ENCODE assay signal across 8 cellular contexts in the genomic region with DNA sequence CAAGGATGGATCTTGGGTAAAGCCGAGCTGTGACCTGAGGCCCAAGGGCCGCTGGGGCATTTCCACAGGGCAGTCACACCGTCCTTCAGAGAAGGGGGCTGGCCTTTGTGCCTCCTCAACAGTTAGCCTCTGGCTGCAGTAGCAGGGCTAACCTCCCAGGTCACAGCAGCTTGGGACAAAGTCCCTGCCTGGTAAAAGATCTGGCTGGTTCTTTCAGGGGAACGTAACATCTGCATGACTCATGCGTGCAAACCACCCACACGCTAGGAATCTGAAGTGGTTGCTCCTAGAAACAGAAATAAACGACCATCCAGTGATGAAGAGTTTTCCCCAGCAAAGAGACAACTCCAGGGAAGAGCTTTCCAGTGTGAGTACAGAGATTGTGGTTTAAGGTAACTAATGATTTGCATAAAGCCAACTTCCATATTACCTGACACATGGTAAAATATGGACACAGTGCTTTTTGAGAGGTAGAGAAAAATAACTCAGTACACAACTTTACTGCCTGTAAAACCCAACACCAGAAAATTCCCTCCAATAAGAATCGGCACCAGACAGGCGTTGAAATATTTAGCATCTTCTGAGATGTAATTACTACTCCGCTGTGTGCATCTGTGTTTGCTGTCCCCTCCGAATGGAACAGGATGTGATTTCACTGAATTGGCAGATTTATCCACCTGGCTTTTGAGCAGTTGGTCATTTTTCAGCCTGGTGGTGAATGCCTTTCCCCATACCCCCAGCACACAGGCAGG.
DNase-seq lines count a peak whose midpoint lies in the region; ATAC-seq, FAIRE-seq and TF ChIP-seq lines count a peak whose summit lies in the region.

No MANE protein-coding gene starts in this region.

- intact Hi-C loops in Caco-2 (cut with micrococcal nuclease; ENCODE audit: unreplicated experiment) = loop anchor here (1.0 kb wide), 2 partner anchors 14 to 38 kb away; no protein-coding TSS in a partner anchor
- intact Hi-C loops in heart right ventricle (cut with DNase I) = no loop called here

- CTCF ChIA-PET in Caco-2 (lab: Charles Lee) = no interaction called here
- CTCF ChIA-PET in WTC11 (lab: Charles Lee) = no interaction called here

- POLR2A ChIA-PET in Caco-2 (lab: Charles Lee) = no interaction called here
- POLR2A ChIA-PET in WTC11 (lab: Charles Lee) = no interaction called here

- H3K27ac Mint-ChIP-seq in Caco-2 (ENCODE audit: unreplicated experiment) = peak overlapping the region; percentile 84
- H3K27ac Mint-ChIP-seq in WTC11 = no peak overlapping the region

- TF ChIP-seq CTCF in Caco-2 (IDR thresholded peaks at IDR 0.05; ENCODE audit: insufficient read depth in 1 of 2, low read depth in 1 of 2, low read length in 1 of 2, severe bottlenecking in 1 of 2, unreplicated experiment in 1 of 2) (no peak), WTC11 (IDR thresholded peaks at IDR 0.05) (no peak), heart right ventricle (IDR thresholded peaks at IDR 0.05) (no peak)

- H3K27me3 ChIP-seq in Caco-2 (replicated peaks; ENCODE audit: control insufficient read depth, insufficient read depth, low read length) (no peaks in the 10 kb centered on the region), HUES48 (ENCODE audit: control insufficient read depth, insufficient read depth, low read length) (no peaks in the 10 kb centered on the region), heart right ventricle (no peaks in the 10 kb centered on the region), small intestine (ENCODE audit: control insufficient read depth in 2 of 2, insufficient read depth in 2 of 2, low read length in 2 of 2) (no peaks in the 10 kb centered on the region)

- DNase-seq in Caco-2 (peak; percentile 86 to 93), WTC11 (ENCODE audit: low spot score) (no peak), heart right ventricle (peak in 1 of 2 donors; percentile 31), small intestine (peak; percentile 93), NCI-H1694 (lab: John Stamatoyannopoulos, UW) (no peak), activated gamma-delta T cell (lab: John Stamatoyannopoulos, UW) (no peak), RPMI8226 (no peak)

- no peaks in the 10 kb centered on the region for H3K9me3 ChIP-seq in Caco-2
- no peaks in the 10 kb centered on the region for H3K9me3 ChIP-seq in HUES48 (ENCODE audit: control insufficient read depth, insufficient read depth, low read length)
- H3K9me3 ChIP-seq in heart right ventricle = peaks cover 0 to 2% (median 0%) of the 10 kb centered on the region in 11 donors
- no peaks in the 10 kb centered on the region for H3K9me3 ChIP-seq in small intestine (ENCODE audit: control insufficient read depth, low read depth)

- H3K4me1 Mint-ChIP-seq in Caco-2 (ENCODE audit: low read depth, unreplicated experiment) (peaks cover 41% of the 10 kb centered on the region), WTC11 (0 out of 2 replicates have a peak, but pooled peaks cover 3% of the 10 kb centered on the region)

- H3K9me3 Mint-ChIP-seq in Caco-2 (ENCODE audit: unreplicated experiment) (no peaks in the 10 kb centered on the region), WTC11 (peaks cover 8% of the 10 kb centered on the region)

- H3K4me3 ChIP-seq in Caco-2 (ENCODE audit: low read depth, low read length) (no peak overlapping the region), HUES48 (ENCODE audit: low read depth, low read length) (no peak overlapping the region), heart right ventricle (no peak overlapping the region), small intestine (ENCODE audit: low read depth in 1 of 2, low read length in 2 of 2) (no peak overlapping the region)

- H3K9ac ChIP-seq in HUES48 (ENCODE audit: low read depth, low read length) = no peak overlapping the region

- H3K36me3 ChIP-seq in Caco-2 (ENCODE audit: control insufficient read depth, insufficient read depth, low read length) (no peaks in the 10 kb centered on the region), HUES48 (ENCODE audit: control insufficient read depth, insufficient read depth, low read length) (no peaks in the 10 kb centered on the region), heart right ventricle (no peaks in the 10 kb centered on the region), small intestine (ENCODE audit: control insufficient read depth in 2 of 2, insufficient read depth in 2 of 2, low read length in 2 of 2) (no peaks in the 10 kb centered on the region)

- H3K4me3 Mint-ChIP-seq in Caco-2 (ENCODE audit: unreplicated experiment) (peak overlapping the region; percentile 39), WTC11 (no peak overlapping the region)

- H3K27ac ChIP-seq in HUES48 (ENCODE audit: low read depth, low read length) (peak overlapping the region; percentile 33), heart right ventricle (peak overlapping the region in 6 of 10 donors; percentile 17 to 67 (median 46)), small intestine (ENCODE audit: low read depth in 1 of 2, low read length in 1 of 2) (peak overlapping the region; percentile 98 to 99)

- FAIRE-seq in small intestine (lab: Jason Lieb, UNC) = no peak

- H3K27me3 Mint-ChIP-seq in Caco-2 (ENCODE audit: insufficient read depth, unreplicated experiment) (no peaks in the 10 kb centered on the region), WTC11 (ENCODE audit: low read depth) (no peaks in the 10 kb centered on the region)

- 68 to 69% methylated on average over 11 of the region's 11 CpGs for WGBS in heart right ventricle, 2 donors
- WGBS in small intestine, 3 donors = 32 to 45% (median 39%) methylated on average over 11 of the region's 11 CpGs

- H3K36me3 Mint-ChIP-seq in Caco-2 (ENCODE audit: insufficient read depth, unreplicated experiment) (no peaks in the 10 kb centered on the region), WTC11 (no peaks in the 10 kb centered on the region)

- no peak for ATAC-seq in WTC11
- ATAC-seq in heart right ventricle = peak; percentile 56 to 90 (median 79)

- BruUV-seq in Caco-2 (replicated peaks; lab: Mats Ljungman, UMichigan) = no TSS peak

- H3K4me1 ChIP-seq in Caco-2 (peaks cover 51% of the 10 kb centered on the region), HUES48 (ENCODE audit: control insufficient read depth, insufficient read depth, low read length) (no peaks in the 10 kb centered on the region), heart right ventricle (peaks cover 0 to 33% (median 16%) of the 10 kb centered on the region in 9 donors), small intestine (ENCODE audit: control insufficient read depth in 2 of 2, insufficient read depth in 1 of 2, low read depth in 1 of 2, low read length in 1 of 2) (peaks cover 15 to 20% of the 10 kb centered on the region in 2 donors)

TF ChIP-seq in WTC11, 78 proteins besides CTCF, POLR2A, EP300 and RAD21:
- TF ChIP-seq GABPB1 (CRISPR knock-in tag; IDR thresholded peaks at IDR 0.05) = peak; percentile 52; the same call in 1 of the 2 replicates
- TF ChIP-seq ATF2 (CRISPR knock-in tag; IDR thresholded peaks at IDR 0.05; ENCODE audit: borderline replicate concordance, low read depth) = no peak

Comparison
In these comparisons a context has a peak if more than half of its experiments do, and no peak if none do; other contexts are left out.
1. DNase-seq: peak in Caco-2 (2 of 2) and small intestine (single experiment); none in WTC11 (single experiment), NCI-H1694 (single experiment), activated gamma-delta T cell (single experiment) and RPMI8226 (single experiment).
2. H3K27ac ChIP-seq: peak in every context shown above with its lines; median percentile 98 in small intestine; 46 in heart right ventricle; 33 in HUES48.